ENCODE assay signal across 1 cellular context in the genomic region with DNA sequence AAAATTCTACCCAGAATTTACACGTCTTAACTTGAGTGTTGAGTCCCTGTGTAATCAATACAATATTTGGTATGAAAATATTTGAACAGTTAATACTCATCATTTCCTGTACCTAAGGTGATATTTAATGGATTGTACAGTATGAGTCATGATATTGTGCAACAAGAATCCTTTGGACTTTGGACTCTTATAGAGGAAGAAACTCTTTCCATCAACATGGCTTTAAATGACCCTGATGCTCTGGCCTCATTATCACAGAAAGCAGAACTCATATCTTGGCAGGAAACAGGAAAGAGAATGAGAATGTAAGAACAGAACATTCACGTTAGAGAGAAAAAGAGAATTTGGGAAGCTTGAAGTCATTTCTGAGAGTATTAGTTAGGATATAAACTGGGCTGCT.
TF ChIP-seq lines count a peak whose summit lies in the region.

No MANE protein-coding gene starts in this region.

TF ChIP-seq in HepG2, 621 proteins besides CTCF, POLR2A, EP300 and RAD21 (continued from another document and continues in another):
- TF ChIP-seq, protein P1, sequence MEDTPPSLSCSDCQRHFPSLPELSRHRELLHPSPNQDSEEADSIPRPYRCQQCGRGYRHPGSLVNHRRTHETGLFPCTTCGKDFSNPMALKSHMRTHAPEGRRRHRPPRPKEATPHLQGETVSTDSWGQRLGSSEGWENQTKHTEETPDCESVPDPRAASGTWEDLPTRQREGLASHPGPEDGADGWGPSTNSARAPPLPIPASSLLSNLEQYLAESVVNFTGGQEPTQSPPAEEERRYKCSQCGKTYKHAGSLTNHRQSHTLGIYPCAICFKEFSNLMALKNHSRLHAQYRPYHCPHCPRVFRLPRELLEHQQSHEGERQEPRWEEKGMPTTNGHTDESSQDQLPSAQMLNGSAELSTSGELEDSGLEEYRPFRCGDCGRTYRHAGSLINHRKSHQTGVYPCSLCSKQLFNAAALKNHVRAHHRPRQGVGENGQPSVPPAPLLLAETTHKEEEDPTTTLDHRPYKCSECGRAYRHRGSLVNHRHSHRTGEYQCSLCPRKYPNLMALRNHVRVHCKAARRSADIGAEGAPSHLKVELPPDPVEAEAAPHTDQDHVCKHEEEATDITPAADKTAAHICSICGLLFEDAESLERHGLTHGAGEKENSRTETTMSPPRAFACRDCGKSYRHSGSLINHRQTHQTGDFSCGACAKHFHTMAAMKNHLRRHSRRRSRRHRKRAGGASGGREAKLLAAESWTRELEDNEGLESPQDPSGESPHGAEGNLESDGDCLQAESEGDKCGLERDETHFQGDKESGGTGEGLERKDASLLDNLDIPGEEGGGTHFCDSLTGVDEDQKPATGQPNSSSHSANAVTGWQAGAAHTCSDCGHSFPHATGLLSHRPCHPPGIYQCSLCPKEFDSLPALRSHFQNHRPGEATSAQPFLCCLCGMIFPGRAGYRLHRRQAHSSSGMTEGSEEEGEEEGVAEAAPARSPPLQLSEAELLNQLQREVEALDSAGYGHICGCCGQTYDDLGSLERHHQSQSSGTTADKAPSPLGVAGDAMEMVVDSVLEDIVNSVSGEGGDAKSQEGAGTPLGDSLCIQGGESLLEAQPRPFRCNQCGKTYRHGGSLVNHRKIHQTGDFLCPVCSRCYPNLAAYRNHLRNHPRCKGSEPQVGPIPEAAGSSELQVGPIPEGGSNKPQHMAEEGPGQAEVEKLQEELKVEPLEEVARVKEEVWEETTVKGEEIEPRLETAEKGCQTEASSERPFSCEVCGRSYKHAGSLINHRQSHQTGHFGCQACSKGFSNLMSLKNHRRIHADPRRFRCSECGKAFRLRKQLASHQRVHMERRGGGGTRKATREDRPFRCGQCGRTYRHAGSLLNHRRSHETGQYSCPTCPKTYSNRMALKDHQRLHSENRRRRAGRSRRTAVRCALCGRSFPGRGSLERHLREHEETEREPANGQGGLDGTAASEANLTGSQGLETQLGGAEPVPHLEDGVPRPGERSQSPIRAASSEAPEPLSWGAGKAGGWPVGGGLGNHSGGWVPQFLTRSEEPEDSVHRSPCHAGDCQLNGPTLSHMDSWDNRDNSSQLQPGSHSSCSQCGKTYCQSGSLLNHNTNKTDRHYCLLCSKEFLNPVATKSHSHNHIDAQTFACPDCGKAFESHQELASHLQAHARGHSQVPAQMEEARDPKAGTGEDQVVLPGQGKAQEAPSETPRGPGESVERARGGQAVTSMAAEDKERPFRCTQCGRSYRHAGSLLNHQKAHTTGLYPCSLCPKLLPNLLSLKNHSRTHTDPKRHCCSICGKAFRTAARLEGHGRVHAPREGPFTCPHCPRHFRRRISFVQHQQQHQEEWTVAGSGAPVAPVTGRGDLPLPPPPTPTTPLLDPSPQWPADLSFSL (CRISPR knock-in tag; IDR thresholded peaks at IDR 0.05), result no peak
- TF ChIP-seq FOXJ3 (CRISPR knock-in tag; IDR thresholded peaks at IDR 0.05; ENCODE audit: borderline replicate concordance) (peak; percentile 37; the same call in 1 of the 2 replicates), NR2F6 (IDR thresholded peaks at IDR 0.05) (0 out of 2 replicates have a peak, but pooled peaks have one; percentile 32), NR2F6 (CRISPR knock-in tag; IDR thresholded peaks at IDR 0.05) (no peak; the same call in 1 of the 2 replicates), POGZ (CRISPR knock-in tag; IDR thresholded peaks at IDR 0.05) (peak; percentile 57; the same call in 1 of the 2 replicates), MIER3 (CRISPR knock-in tag; IDR thresholded peaks at IDR 0.05; ENCODE audit: borderline replicate concordance) (peak; percentile 77), SOX5 (CRISPR knock-in tag; IDR thresholded peaks at IDR 0.05; ENCODE audit: borderline replicate concordance) (peak; percentile 66; the same call in 1 of the 2 replicates), STAT5B (CRISPR knock-in tag; IDR thresholded peaks at IDR 0.05) (no peak), FOSL1 (CRISPR knock-in tag; IDR thresholded peaks at IDR 0.05; ENCODE audit: borderline replicate concordance) (peak; percentile 95), GABPA (IDR thresholded peaks at IDR 0.05; ENCODE audit: low read depth, low read length) (no peak), GABPA (CRISPR knock-in tag; IDR thresholded peaks at IDR 0.05; ENCODE audit: low read depth) (peak; percentile 66), FOXP1 (IDR thresholded peaks at IDR 0.05) (no peak), FOXP1 (CRISPR knock-in tag; IDR thresholded peaks at IDR 0.05) (peak; percentile 57), SIX1 (CRISPR knock-in tag; IDR thresholded peaks at IDR 0.05; ENCODE audit: borderline replicate concordance) (peak; percentile 55; the same call in 1 of the 2 replicates), HNF4G (IDR thresholded peaks at IDR 0.05; ENCODE audit: borderline replicate concordance, low read depth, low read length) (peak; percentile 59; the same call in 1 of the 2 replicates), HNF4G (CRISPR knock-in tag; IDR thresholded peaks at IDR 0.05; ENCODE audit: borderline replicate concordance, low read depth) (no peak), NR2F1 (CRISPR knock-in tag; IDR thresholded peaks at IDR 0.05) (peak in 1 of 2 experiments; percentile 42; a peak in 1 of 4 replicates), SATB2 (CRISPR knock-in tag; IDR thresholded peaks at IDR 0.05) (no peak), RARA (CRISPR knock-in tag; IDR thresholded peaks at IDR 0.05) (peak; percentile 59), KAT8 (CRISPR knock-in tag; IDR thresholded peaks at IDR 0.05) (peak; percentile 43; the same call in 1 of the 2 replicates), NCOA2 (CRISPR knock-in tag; IDR thresholded peaks at IDR 0.05) (peak; percentile 71), NCOR1 (IDR thresholded peaks at IDR 0.05; ENCODE audit: borderline replicate concordance, low read length) (peak; percentile 72; the same call in 1 of the 2 replicates)
- TF ChIP-seq, protein P2, sequence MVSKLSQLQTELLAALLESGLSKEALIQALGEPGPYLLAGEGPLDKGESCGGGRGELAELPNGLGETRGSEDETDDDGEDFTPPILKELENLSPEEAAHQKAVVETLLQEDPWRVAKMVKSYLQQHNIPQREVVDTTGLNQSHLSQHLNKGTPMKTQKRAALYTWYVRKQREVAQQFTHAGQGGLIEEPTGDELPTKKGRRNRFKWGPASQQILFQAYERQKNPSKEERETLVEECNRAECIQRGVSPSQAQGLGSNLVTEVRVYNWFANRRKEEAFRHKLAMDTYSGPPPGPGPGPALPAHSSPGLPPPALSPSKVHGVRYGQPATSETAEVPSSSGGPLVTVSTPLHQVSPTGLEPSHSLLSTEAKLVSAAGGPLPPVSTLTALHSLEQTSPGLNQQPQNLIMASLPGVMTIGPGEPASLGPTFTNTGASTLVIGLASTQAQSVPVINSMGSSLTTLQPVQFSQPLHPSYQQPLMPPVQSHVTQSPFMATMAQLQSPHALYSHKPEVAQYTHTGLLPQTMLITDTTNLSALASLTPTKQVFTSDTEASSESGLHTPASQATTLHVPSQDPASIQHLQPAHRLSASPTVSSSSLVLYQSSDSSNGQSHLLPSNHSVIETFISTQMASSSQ (IDR thresholded peaks at IDR 0.05; ENCODE audit: low read depth), result 0 out of 2 replicates have a peak, but pooled peaks have one; percentile 27
- TF ChIP-seq, protein P2 (CRISPR knock-in tag; IDR thresholded peaks at IDR 0.05; ENCODE audit: borderline replicate concordance), result no peak
- TF ChIP-seq, protein P3, sequence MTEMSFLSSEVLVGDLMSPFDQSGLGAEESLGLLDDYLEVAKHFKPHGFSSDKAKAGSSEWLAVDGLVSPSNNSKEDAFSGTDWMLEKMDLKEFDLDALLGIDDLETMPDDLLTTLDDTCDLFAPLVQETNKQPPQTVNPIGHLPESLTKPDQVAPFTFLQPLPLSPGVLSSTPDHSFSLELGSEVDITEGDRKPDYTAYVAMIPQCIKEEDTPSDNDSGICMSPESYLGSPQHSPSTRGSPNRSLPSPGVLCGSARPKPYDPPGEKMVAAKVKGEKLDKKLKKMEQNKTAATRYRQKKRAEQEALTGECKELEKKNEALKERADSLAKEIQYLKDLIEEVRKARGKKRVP (CRISPR knock-in tag; IDR thresholded peaks at IDR 0.05), result 0 out of 4 replicates have a peak, but pooled peaks of 1 of the 2 experiments have one; percentile 19
- TF ChIP-seq, protein P4, sequence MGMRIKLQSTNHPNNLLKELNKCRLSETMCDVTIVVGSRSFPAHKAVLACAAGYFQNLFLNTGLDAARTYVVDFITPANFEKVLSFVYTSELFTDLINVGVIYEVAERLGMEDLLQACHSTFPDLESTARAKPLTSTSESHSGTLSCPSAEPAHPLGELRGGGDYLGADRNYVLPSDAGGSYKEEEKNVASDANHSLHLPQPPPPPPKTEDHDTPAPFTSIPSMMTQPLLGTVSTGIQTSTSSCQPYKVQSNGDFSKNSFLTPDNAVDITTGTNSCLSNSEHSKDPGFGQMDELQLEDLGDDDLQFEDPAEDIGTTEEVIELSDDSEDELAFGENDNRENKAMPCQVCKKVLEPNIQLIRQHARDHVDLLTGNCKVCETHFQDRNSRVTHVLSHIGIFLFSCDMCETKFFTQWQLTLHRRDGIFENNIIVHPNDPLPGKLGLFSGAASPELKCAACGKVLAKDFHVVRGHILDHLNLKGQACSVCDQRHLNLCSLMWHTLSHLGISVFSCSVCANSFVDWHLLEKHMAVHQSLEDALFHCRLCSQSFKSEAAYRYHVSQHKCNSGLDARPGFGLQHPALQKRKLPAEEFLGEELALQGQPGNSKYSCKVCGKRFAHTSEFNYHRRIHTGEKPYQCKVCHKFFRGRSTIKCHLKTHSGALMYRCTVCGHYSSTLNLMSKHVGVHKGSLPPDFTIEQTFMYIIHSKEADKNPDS (CRISPR knock-in tag; IDR thresholded peaks at IDR 0.05), result no peak
- TF ChIP-seq, protein P5, sequence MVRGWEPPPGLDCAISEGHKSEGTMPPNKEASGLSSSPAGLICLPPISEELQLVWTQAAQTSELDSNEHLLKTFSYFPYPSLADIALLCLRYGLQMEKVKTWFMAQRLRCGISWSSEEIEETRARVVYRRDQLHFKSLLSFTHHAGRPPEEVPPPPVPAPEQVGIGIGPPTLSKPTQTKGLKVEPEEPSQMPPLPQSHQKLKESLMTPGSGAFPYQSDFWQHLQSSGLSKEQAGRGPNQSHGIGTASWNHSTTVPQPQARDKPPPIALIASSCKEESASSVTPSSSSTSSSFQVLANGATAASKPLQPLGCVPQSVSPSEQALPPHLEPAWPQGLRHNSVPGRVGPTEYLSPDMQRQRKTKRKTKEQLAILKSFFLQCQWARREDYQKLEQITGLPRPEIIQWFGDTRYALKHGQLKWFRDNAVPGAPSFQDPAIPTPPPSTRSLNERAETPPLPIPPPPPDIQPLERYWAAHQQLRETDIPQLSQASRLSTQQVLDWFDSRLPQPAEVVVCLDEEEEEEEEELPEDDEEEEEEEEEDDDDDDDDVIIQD (CRISPR knock-in tag; IDR thresholded peaks at IDR 0.05; ENCODE audit: low read depth), result peak; percentile 72; the same call in 1 of the 2 replicates
- TF ChIP-seq, protein P6, sequence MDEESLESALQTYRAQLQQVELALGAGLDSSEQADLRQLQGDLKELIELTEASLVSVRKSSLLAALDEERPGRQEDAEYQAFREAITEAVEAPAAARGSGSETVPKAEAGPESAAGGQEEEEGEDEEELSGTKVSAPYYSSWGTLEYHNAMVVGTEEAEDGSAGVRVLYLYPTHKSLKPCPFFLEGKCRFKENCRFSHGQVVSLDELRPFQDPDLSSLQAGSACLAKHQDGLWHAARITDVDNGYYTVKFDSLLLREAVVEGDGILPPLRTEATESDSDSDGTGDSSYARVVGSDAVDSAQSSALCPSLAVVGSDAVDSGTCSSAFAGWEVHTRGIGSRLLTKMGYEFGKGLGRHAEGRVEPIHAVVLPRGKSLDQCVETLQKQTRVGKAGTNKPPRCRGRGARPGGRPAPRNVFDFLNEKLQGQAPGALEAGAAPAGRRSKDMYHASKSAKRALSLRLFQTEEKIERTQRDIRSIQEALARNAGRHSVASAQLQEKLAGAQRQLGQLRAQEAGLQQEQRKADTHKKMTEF (CRISPR knock-in tag; IDR thresholded peaks at IDR 0.05), result peak; percentile 61; the same call in 1 of the 2 replicates
- TF ChIP-seq, protein P7, sequence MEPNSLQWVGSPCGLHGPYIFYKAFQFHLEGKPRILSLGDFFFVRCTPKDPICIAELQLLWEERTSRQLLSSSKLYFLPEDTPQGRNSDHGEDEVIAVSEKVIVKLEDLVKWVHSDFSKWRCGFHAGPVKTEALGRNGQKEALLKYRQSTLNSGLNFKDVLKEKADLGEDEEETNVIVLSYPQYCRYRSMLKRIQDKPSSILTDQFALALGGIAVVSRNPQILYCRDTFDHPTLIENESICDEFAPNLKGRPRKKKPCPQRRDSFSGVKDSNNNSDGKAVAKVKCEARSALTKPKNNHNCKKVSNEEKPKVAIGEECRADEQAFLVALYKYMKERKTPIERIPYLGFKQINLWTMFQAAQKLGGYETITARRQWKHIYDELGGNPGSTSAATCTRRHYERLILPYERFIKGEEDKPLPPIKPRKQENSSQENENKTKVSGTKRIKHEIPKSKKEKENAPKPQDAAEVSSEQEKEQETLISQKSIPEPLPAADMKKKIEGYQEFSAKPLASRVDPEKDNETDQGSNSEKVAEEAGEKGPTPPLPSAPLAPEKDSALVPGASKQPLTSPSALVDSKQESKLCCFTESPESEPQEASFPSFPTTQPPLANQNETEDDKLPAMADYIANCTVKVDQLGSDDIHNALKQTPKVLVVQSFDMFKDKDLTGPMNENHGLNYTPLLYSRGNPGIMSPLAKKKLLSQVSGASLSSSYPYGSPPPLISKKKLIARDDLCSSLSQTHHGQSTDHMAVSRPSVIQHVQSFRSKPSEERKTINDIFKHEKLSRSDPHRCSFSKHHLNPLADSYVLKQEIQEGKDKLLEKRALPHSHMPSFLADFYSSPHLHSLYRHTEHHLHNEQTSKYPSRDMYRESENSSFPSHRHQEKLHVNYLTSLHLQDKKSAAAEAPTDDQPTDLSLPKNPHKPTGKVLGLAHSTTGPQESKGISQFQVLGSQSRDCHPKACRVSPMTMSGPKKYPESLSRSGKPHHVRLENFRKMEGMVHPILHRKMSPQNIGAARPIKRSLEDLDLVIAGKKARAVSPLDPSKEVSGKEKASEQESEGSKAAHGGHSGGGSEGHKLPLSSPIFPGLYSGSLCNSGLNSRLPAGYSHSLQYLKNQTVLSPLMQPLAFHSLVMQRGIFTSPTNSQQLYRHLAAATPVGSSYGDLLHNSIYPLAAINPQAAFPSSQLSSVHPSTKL (CRISPR knock-in tag; IDR thresholded peaks at IDR 0.05), result peak; percentile 96
- TF ChIP-seq, protein P8, sequence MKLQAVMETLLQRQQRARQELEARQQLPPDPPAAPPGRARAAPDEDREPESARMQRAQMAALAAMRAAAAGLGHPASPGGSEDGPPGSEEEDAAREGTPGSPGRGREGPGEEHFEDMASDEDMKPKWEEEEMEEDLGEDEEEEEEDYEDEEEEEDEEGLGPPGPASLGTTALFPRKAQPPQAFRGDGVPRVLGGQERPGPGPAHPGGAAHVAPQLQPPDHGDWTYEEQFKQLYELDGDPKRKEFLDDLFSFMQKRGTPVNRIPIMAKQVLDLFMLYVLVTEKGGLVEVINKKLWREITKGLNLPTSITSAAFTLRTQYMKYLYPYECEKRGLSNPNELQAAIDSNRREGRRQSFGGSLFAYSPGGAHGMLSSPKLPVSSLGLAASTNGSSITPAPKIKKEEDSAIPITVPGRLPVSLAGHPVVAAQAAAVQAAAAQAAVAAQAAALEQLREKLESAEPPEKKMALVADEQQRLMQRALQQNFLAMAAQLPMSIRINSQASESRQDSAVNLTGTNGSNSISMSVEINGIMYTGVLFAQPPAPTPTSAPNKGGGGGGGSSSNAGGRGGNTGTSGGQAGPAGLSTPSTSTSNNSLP (IDR thresholded peaks at IDR 0.05; ENCODE audit: low read depth, low read length), result peak; percentile 94
